8 cellular contexts compared by ENCODE assay signal in genomic region chr6:3228791-3229565, GRCh38. TPM values are rescaled to one million over a fixed set of nuclear protein-coding genes. Genes with fewer than 3 reads are reported as not detected.
DNase-seq lines count a peak whose midpoint lies in the region; FAIRE-seq and TF ChIP-seq lines count a peak whose summit lies in the region.

No MANE protein-coding gene starts in this region.

- H3K9me3 ChIP-seq in smooth muscle cell (replicated peaks; ENCODE audit: low read depth) (no peaks in the 10 kb centered on the region), small intestine (ENCODE audit: control insufficient read depth, low read depth) (no peaks in the 10 kb centered on the region)

- H3K4me1 Mint-ChIP-seq in T-helper 2 cell treated with Interferon-gamma antibody and Interleukin-4, amounts not matched to agents 5 μg/mL and 100 μg/mL, for 36 hours (ENCODE audit: low read depth): peaks cover 30% of the 10 kb centered on the region
- peaks cover 30% of the 10 kb centered on the region for H3K4me1 Mint-ChIP-seq in endothelial cell (ENCODE audit: unreplicated experiment)

- FAIRE-seq in small intestine (lab: Jason Lieb, UNC): no peak

- no peaks in the 10 kb centered on the region for H3K79me2 ChIP-seq in smooth muscle cell (ENCODE audit: low read depth)

- H3K4me3 Mint-ChIP-seq in T-helper 2 cell treated with Interferon-gamma antibody and Interleukin-4, amounts not matched to agents 5 μg/mL and 100 μg/mL, for 36 hours: peak overlapping the region; percentile 80
- H3K4me3 Mint-ChIP-seq in endothelial cell (ENCODE audit: unreplicated experiment): peak overlapping the region; percentile 91

- H3K4me2 ChIP-seq in smooth muscle cell: peak overlapping the region; percentile 84

- no peak overlapping the region for H3K9ac ChIP-seq in smooth muscle cell (ENCODE audit: low read depth)

- H3K27ac ChIP-seq in smooth muscle cell (ENCODE audit: low read depth): no peak overlapping the region
- H3K27ac ChIP-seq in small intestine (ENCODE audit: low read depth in 1 of 2, low read length in 1 of 2): no peak overlapping the region

- no peak for TF ChIP-seq CTCF in endothelial cell (IDR thresholded peaks at IDR 0.05; ENCODE audit: unreplicated experiment)
- TF ChIP-seq CTCF in smooth muscle cell (IDR thresholded peaks at IDR 0.05; ENCODE audit: borderline replicate concordance, insufficient read depth, poor library complexity, severe bottlenecking): no peak

- no peaks in the 10 kb centered on the region for H3K36me3 ChIP-seq in smooth muscle cell (ENCODE audit: low read depth)
- H3K36me3 ChIP-seq in small intestine (ENCODE audit: control insufficient read depth in 2 of 2, insufficient read depth in 2 of 2, low read length in 2 of 2): no peaks in the 10 kb centered on the region

- H3K9me3 Mint-ChIP-seq in T-helper 2 cell treated with Interferon-gamma antibody and Interleukin-4, amounts not matched to agents 5 μg/mL and 100 μg/mL, for 36 hours: no peaks in the 10 kb centered on the region
- no peaks in the 10 kb centered on the region for H3K9me3 Mint-ChIP-seq in endothelial cell (ENCODE audit: unreplicated experiment)

- peaks cover 51% of the 10 kb centered on the region for H3K27me3 ChIP-seq in smooth muscle cell (ENCODE audit: low read depth)
- H3K27me3 ChIP-seq in small intestine (ENCODE audit: control insufficient read depth in 2 of 2, insufficient read depth in 2 of 2, low read length in 2 of 2): peaks cover 6 to 51% of the 10 kb centered on the region in 2 donors

- peak; percentile 22 to 25 for DNase-seq in stimulated activated CD4-positive, alpha-beta T cell treated with anti-CD3 and anti-CD28 coated beads, Interleukin-1b, Interleukin-23, amount 100 ng/mL, for 4 hours (ENCODE audit: low read depth in 2 of 2)
- DNase-seq in stimulated activated CD4-positive, alpha-beta T cell treated with anti-CD3 and anti-CD28 coated beads, Interleukin-2, amount 100 ng/mL, for 48 hours: no peak
- DNase-seq in T-helper 2 cell treated with Interferon-gamma antibody and Interleukin-4, amounts not matched to agents 5 μg/mL and 100 μg/mL, for 36 hours (ENCODE audit: low spot score): no peak
- peak; percentile 22 for DNase-seq in endothelial cell (ENCODE audit: low spot score)
- DNase-seq in smooth muscle cell (lab: John Stamatoyannopoulos, UW; ENCODE audit: unreplicated experiment): no peak
- DNase-seq in small intestine: no peak
- no peak for DNase-seq in OCI-M2 (lab: John Stamatoyannopoulos, UW; ENCODE audit: unreplicated experiment)
- DNase-seq in Ammon's horn (ENCODE audit: low spot score): no peak

- H3K27me3 Mint-ChIP-seq in T-helper 2 cell treated with Interferon-gamma antibody and Interleukin-4, amounts not matched to agents 5 μg/mL and 100 μg/mL, for 36 hours (ENCODE audit: low read depth): peaks cover 82% of the 10 kb centered on the region
- H3K27me3 Mint-ChIP-seq in endothelial cell (ENCODE audit: unreplicated experiment): peaks cover 28% of the 10 kb centered on the region

- peaks cover 5% of the 10 kb centered on the region for H4K20me1 ChIP-seq in smooth muscle cell (ENCODE audit: low read depth)

- H3K4me3 ChIP-seq in smooth muscle cell (peak overlapping the region; percentile 57), small intestine (ENCODE audit: low read depth in 1 of 2, low read length in 2 of 2) (peak overlapping the region in 1 of 2 donors; percentile 7)

- H3K4me1 ChIP-seq in smooth muscle cell (ENCODE audit: low read depth) (peaks cover 29% of the 10 kb centered on the region), small intestine (ENCODE audit: control insufficient read depth in 2 of 2, insufficient read depth in 1 of 2, low read depth in 1 of 2, low read length in 1 of 2) (peaks cover 6 to 16% of the 10 kb centered on the region in 2 donors)

- H3K36me3 Mint-ChIP-seq in T-helper 2 cell treated with Interferon-gamma antibody and Interleukin-4, amounts not matched to agents 5 μg/mL and 100 μg/mL, for 36 hours (ENCODE audit: low read depth): no peaks in the 10 kb centered on the region
- H3K36me3 Mint-ChIP-seq in endothelial cell (ENCODE audit: low read depth, unreplicated experiment): peaks cover 4% of the 10 kb centered on the region

- WGBS in smooth muscle cell (ENCODE audit: low lambda C conversion rate): 1% methylated on average over 61 of the region's 62 CpGs
- WGBS in small intestine, 3 donors: 1 to 2% (median 1%) methylated on average over 62 of the region's 62 CpGs

- no peak overlapping the region for H2AFZ ChIP-seq in smooth muscle cell (ENCODE audit: low read depth)

- H3F3A ChIP-seq in smooth muscle cell (ENCODE audit: low read depth): peaks cover 13% of the 10 kb centered on the region

- peak overlapping the region; percentile 24 for H3K27ac Mint-ChIP-seq in T-helper 2 cell treated with Interferon-gamma antibody and Interleukin-4, amounts not matched to agents 5 μg/mL and 100 μg/mL, for 36 hours
- peak overlapping the region; percentile 80 for H3K27ac Mint-ChIP-seq in endothelial cell (ENCODE audit: unreplicated experiment)

RNA-seq across cellular contexts. Expression of gene TUBB2B, which starts 1.5 kb away (rescaled TPM):
- 93.2 TPM for total RNA-seq in endothelial cell (ENCODE audit: unreplicated experiment)
- 55.7 and 62.1 TPM in 2 replicates for total RNA-seq in smooth muscle cell
- polyA plus RNA-seq in smooth muscle cell: 22.7 and 52.2 TPM in 2 replicates
- 10 to 100 TPM in 1 of 3 donors, 1 to 10 TPM in 2; 3.4 to 23.1 (median 7.6) TPM for polyA plus RNA-seq in small intestine

RNA-seq across cellular contexts. Expression of gene PSMG4, which starts 29.8 kb away (rescaled TPM):
- total RNA-seq in endothelial cell (ENCODE audit: unreplicated experiment) (9.7 TPM), smooth muscle cell (12.5 TPM in 2 replicates)
- polyA plus RNA-seq in smooth muscle cell (10.9 and 11.5 TPM in 2 replicates), small intestine (10 to 100 TPM; 24.8 to 43.8 (median 42.0) TPM)

Comparison
In these comparisons a context has a peak if more than half of its experiments do, and no peak if none do; other contexts are left out.
1. DNase-seq: peak in stimulated activated CD4-positive, alpha-beta T cell treated with anti-CD3 and anti-CD28 coated beads, Interleukin-1b, Interleukin-23, amount 100 ng/mL, for 4 hours (2 of 2) and endothelial cell (single experiment); none in stimulated activated CD4-positive, alpha-beta T cell treated with anti-CD3 and anti-CD28 coated beads, Interleukin-2, amount 100 ng/mL, for 48 hours (0 of 2), T-helper 2 cell treated with Interferon-gamma antibody and Interleukin-4, amounts not matched to agents 5 μg/mL and 100 μg/mL, for 36 hours (single experiment), smooth muscle cell (single experiment), small intestine (single experiment), OCI-M2 (single experiment) and Ammon's horn (single experiment).